Comparison of ENCODE assay signal across 17 cellular contexts in the genomic region with DNA sequence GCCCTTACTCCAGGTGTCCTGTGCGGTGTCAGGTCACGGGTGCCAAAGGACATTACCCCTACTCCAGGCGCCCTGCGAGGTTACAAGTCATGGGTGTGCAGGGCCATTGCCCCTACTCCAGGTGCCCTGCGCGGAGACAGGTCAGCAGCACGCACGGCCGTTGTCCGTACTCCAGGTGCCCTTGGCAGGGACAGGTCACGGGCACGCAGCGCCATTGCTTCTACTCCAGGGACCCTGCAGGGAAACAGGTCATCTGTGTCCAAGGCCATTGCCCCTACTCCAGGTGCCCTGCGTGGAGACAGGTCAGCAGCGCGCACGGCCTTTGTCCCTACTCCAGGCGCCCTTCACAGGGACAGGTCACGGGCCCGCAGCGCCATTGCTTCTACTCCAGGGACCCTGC. TPM values are rescaled to one million over a fixed set of nuclear protein-coding genes. Genes with fewer than 3 reads are reported as not detected.
"Had no signal": no experiment of that assay in that cellular context is flagged by ENCODE, and none has a peak within 500 bp of the region (broad histone marks: within the 10 kb centered on the region; RNA-seq: fewer than 3 reads in every experiment).

No MANE protein-coding gene starts in this region.

RNA-seq across cellular contexts. Expression of a gene that starts 49.0 kb away (rescaled TPM):
- total RNA-seq: activated B cell treated with CpG ODN at 0.5 μM for 24 hours; activated CD4-positive, alpha-beta memory T cell treated with anti-CD3 and anti-CD28 coated beads for 36 hours; activated CD4-positive, alpha-beta T cell treated with anti-CD3 and anti-CD28 coated beads, Interleukin-2, amount 10 ng/mL, durations not matched to agents 24 days and 14 days; activated CD8-positive, alpha-beta memory T cell treated with anti-CD3 and anti-CD28 coated beads for 36 hours; activated CD8-positive, alpha-beta T cell treated with anti-CD3 and anti-CD28 coated beads for 36 hours; activated naive CD4-positive, alpha-beta T cell treated with anti-CD3 and anti-CD28 coated beads for 36 hours; activated naive CD4-positive, alpha-beta T cell treated with anti-CD3 and anti-CD28 coated beads, Interleukin-2, amount 50 U/mL, for 72 hours; activated naive CD8-positive, alpha-beta T cell treated with anti-CD3 and anti-CD28 coated beads for 36 hours; activated T-cell treated with anti-CD3 and anti-CD28 coated beads, Interleukin-2, amount 50 U/mL, for 4 hours; activated T-cell treated with anti-CD3 and anti-CD28 coated beads, Interleukin-2, amount 50 U/mL, for 72 hours; activated T-helper 1 cell treated with anti-CD3 and anti-CD28 coated beads, Interleukin-12 subunit alpha, Interleukin-12 subunit beta, Interleukin-2, Interleukin-4 antibody, amounts not matched to agents 30 ng/mL and 10 ng/mL and 1 ng/mL, durations not matched to agents 14 hours and 24 hours and 36 hours; activated T-helper 17 cell treated with anti-CD3 and anti-CD28 coated beads, Interleukin-2, amount 50 U/mL, for 72 hours; aorta; astrocyte; body of pancreas; breast epithelium; cardiac septum had no signal
- polyA plus RNA-seq: aorta had no signal
